9 cellular contexts compared by ENCODE assay signal in the genomic region with DNA sequence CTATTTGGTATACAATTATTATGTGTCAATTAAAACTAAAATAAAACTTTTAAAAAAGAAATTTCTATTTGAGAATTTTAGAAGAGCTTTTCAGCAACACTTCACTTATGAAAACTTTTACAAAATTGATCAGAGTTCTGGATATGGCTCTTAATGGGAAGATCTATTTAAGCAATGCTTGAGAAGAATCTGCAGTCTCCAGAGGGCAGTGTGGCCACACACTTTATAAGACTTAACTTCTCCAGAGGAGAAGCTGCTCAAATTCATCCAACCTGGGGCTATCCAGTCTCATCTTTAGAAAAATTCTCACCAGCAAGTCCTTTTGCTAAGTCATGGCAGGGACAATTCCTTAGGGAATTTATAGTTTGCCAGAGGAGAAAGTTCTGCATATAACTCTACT. TPM values are rescaled to one million over a fixed set of nuclear protein-coding genes. Genes with fewer than 3 reads are reported as not detected.
DNase-seq lines count a peak whose midpoint lies in the region; ATAC-seq, FAIRE-seq and TF ChIP-seq lines count a peak whose summit lies in the region.
"Had no signal": no experiment of that assay in that cellular context is flagged by ENCODE, and none has a peak within 500 bp of the region (broad histone marks: within the 10 kb centered on the region; RNA-seq: fewer than 3 reads in every experiment).

No MANE protein-coding gene starts in this region.

- H3K4me1 ChIP-seq in A549, result no peaks in the 10 kb centered on the region

- peak in 1 of 2 experiments; percentile 61; a peak in 2 of 6 replicates for ATAC-seq in A549
- no peak for ATAC-seq in GM21737 (IDR thresholded peaks at IDR 0.05; ENCODE audit: unreplicated experiment)

- no peak for FAIRE-seq in A549 (lab: Jason Lieb, UNC)

- TF ChIP-seq POLR2A in A549 (IDR thresholded peaks at IDR 0.05; ENCODE audit: low read length), result no peak

- no peaks in the 10 kb centered on the region for H3K9me3 ChIP-seq in A549

- 0 out of 5 replicates have a peak, but pooled peaks of 1 of the 2 experiments have one; percentile 40 for TF ChIP-seq RAD21 in A549 (conservative IDR thresholded peaks at IDR 0.05 in 1 of 2, IDR thresholded peaks at IDR 0.05 in 1 of 2)

- no peak overlapping the region for H3K27ac ChIP-seq in A549

- peak; percentile 25; the same call in 1 of the 3 replicates for TF ChIP-seq CTCF in A549 (IDR thresholded peaks at IDR 0.05)
- TF ChIP-seq CTCF in GM12873 (IDR thresholded peaks at IDR 0.05; ENCODE audit: insufficient read depth, low read depth, low read length, missing control alignments), result peak; percentile 32

- POLR2A ChIA-PET in A549 (lab: Yijun Ruan, JAX), result no interaction called here

- CTCF ChIA-PET in A549 (lab: Yijun Ruan, JAX), result interaction anchor here (0.5 to 1.1 kb wide), 4 partner anchors 8 to 257 kb away, joined by 3 to 4 read pairs (median 3); no protein-coding TSS in a partner anchor

- DNase-seq in A549 (ENCODE audit: low read depth in 1 of 2, low spot score in 1 of 2) (peak in 1 of 2 experiments; percentile 39), RKO (ENCODE audit: low spot score) (peak; percentile 52), fibroblast of peridontal ligament (ENCODE audit: extremely low read depth) (peak; percentile 48), pons (ENCODE audit: low spot score) (no peak), ureter (ENCODE audit: low spot score) (no peak)
- DNase-seq in activated CD4-positive, alpha-beta T cell treated with anti-CD3 and anti-CD28 coated beads for 4 hours, result no peak
- DNase-seq: activated T-cell treated with anti-CD3 and anti-CD28 coated beads, Interleukin-2, amount 50 U/mL, for 24 hours had no signal

- no peak overlapping the region for H3K4me2 ChIP-seq in A549

- H3K4me3 ChIP-seq in A549, result no peak overlapping the region

- TF ChIP-seq EP300 in A549 (IDR thresholded peaks at IDR 0.05), result no peak

TF ChIP-seq in A549, 52 proteins besides CTCF, POLR2A, EP300 and RAD21:
- no peak for TF ChIP-seq HOXB5 (CRISPR knock-in tag; IDR thresholded peaks at IDR 0.05)
- TF ChIP-seq NPAS2 (CRISPR knock-in tag; IDR thresholded peaks at IDR 0.05; ENCODE audit: borderline replicate concordance), result no peak
- no peak for TF ChIP-seq RCOR1 (IDR thresholded peaks at IDR 0.05; ENCODE audit: low read depth, low read length)
- TF ChIP-seq, protein P1, sequence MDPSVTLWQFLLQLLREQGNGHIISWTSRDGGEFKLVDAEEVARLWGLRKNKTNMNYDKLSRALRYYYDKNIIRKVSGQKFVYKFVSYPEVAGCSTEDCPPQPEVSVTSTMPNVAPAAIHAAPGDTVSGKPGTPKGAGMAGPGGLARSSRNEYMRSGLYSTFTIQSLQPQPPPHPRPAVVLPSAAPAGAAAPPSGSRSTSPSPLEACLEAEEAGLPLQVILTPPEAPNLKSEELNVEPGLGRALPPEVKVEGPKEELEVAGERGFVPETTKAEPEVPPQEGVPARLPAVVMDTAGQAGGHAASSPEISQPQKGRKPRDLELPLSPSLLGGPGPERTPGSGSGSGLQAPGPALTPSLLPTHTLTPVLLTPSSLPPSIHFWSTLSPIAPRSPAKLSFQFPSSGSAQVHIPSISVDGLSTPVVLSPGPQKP (IDR thresholded peaks at IDR 0.05; ENCODE audit: low read depth, low read length), result no peak
- no peak for TF ChIP-seq ZFP36 (IDR thresholded peaks at IDR 0.05; ENCODE audit: borderline replicate concordance, partially characterized antibody)
- TF ChIP-seq, protein P2, sequence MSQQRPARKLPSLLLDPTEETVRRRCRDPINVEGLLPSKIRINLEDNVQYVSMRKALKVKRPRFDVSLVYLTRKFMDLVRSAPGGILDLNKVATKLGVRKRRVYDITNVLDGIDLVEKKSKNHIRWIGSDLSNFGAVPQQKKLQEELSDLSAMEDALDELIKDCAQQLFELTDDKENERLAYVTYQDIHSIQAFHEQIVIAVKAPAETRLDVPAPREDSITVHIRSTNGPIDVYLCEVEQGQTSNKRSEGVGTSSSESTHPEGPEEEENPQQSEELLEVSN (IDR thresholded peaks at IDR 0.05; ENCODE audit: borderline replicate concordance, low read depth), result no peak

RNA-seq across cellular contexts. Expression of a gene that starts 25.2 kb away (rescaled TPM):
- 7.0 and 10.6 TPM in 2 replicates for polyA plus RNA-seq in A549 (2011; rRNA removed)
- 4.3 and 5.4 TPM in 2 replicates for polyA plus RNA-seq in A549 (2012; cell fraction: cytosol; rRNA removed)
- polyA plus RNA-seq in A549 (2012; cell fraction: nucleus; rRNA removed), result 4.7 and 4.9 TPM in 2 replicates
- 5.2 to 5.7 TPM (median 5.6 TPM) in 3 replicates for polyA plus RNA-seq in A549 (2017; fragmentation: RNase III; extraction: RNeasy Plus Mini Kit Qiagen cat#74134 plus additional on column Dnase treatment)
- polyA minus RNA-seq in A549 (2011; rRNA and poly(A)+ RNA removed), result 39.4 and 43.1 TPM in 2 replicates
- 28.2 TPM for total RNA-seq in ureter

RNA-seq across cellular contexts. Expression of a gene that starts 50.0 kb away (rescaled TPM):
- polyA plus RNA-seq in A549 (2011; rRNA removed), result 4.7 and 6.9 TPM in 2 replicates
- 2.1 and 3.7 TPM in 2 replicates for polyA plus RNA-seq in A549 (2012; cell fraction: cytosol; rRNA removed)
- 2.1 and 2.3 TPM in 2 replicates for polyA plus RNA-seq in A549 (2012; cell fraction: nucleus; rRNA removed)
- polyA plus RNA-seq in A549 (2017; fragmentation: RNase III; extraction: RNeasy Plus Mini Kit Qiagen cat#74134 plus additional on column Dnase treatment), result 2.2 to 4.1 TPM (median 3.1 TPM) in 3 replicates
- 10.8 and 15.5 TPM in 2 replicates for polyA minus RNA-seq in A549 (2011; rRNA and poly(A)+ RNA removed)
- 19.5 TPM for total RNA-seq in ureter

Comparison
In these comparisons a context has a peak if more than half of its experiments do, and no peak if none do; other contexts are left out.
1. DNase-seq: peak in RKO (single experiment) and fibroblast of peridontal ligament (single experiment); none in activated CD4-positive, alpha-beta T cell treated with anti-CD3 and anti-CD28 coated beads for 4 hours (0 of 2), pons (single experiment) and ureter (single experiment).